Comparison of ENCODE assay signal across 20 cellular contexts in genomic region chr4:149885896-149886295, GRCh38.
DNase-seq lines count a peak whose midpoint lies in the region; ATAC-seq and TF ChIP-seq lines count a peak whose summit lies in the region.
"Had no signal": no experiment of that assay in that cellular context is flagged by ENCODE, and none has a peak within 500 bp of the region (broad histone marks: within the 10 kb centered on the region; RNA-seq: fewer than 3 reads in every experiment).

No MANE protein-coding gene starts in this region.

- H3K4ac ChIP-seq in mesendoderm (ENCODE audit: low read depth, low read length) = no peak overlapping the region

- H3K4me3 ChIP-seq in BJ (ENCODE audit: low read depth, low read length) (no peak overlapping the region), epithelial cell of esophagus (ENCODE audit: low read length) (no peak overlapping the region), PC-9 (no peak overlapping the region), mesendoderm (ENCODE audit: low read length) (no peak overlapping the region)
- H3K4me3 ChIP-seq: thyroid gland had no signal

- no peaks in the 10 kb centered on the region for H3K9me2 ChIP-seq in PC-9 (ENCODE audit: insufficient read depth)

- H3K79me2 ChIP-seq in PC-9 (ENCODE audit: low read depth) (no peaks in the 10 kb centered on the region), mesendoderm (ENCODE audit: control insufficient read depth, insufficient read depth, low read length) (no peaks in the 10 kb centered on the region)

- no peak overlapping the region for H3K4me2 ChIP-seq in PC-9
- H3K4me2 ChIP-seq in mesendoderm (ENCODE audit: low read length) = no peak overlapping the region

- H3K79me1 ChIP-seq in mesendoderm (ENCODE audit: low read length) = no peaks in the 10 kb centered on the region

- H4K20me1 ChIP-seq in PC-9 (ENCODE audit: insufficient read depth) = no peaks in the 10 kb centered on the region

- CTCF ChIA-PET in BJ (lab: Yijun Ruan, JAX) (interaction anchor here (3.6 kb wide), 1 partner anchor 11 kb away, joined by 16 read pairs; no protein-coding TSS in a partner anchor), PC-9 (lab: Charles Lee) (no interaction called here)

- no peaks in the 10 kb centered on the region for H3K9me3 ChIP-seq in PC-9 (ENCODE audit: insufficient read depth, low read depth)
- H3K9me3 ChIP-seq: thyroid gland had no signal

- intact Hi-C loops in PC-9 (cut with micrococcal nuclease; ENCODE audit: unreplicated experiment) = no loop called here

- H3K27ac ChIP-seq in PC-9 (no peak overlapping the region), mesendoderm (ENCODE audit: low read depth, low read length) (no peak overlapping the region)
- H3K27ac ChIP-seq: thyroid gland had no signal

- H3K4me1 ChIP-seq in PC-9 (replicated peaks; ENCODE audit: insufficient read depth) (no peaks in the 10 kb centered on the region), mesendoderm (ENCODE audit: control insufficient read depth, low read depth, low read length) (no peaks in the 10 kb centered on the region)
- H3K4me1 ChIP-seq: thyroid gland had no signal

- no peak for TF ChIP-seq CTCF in BJ (IDR thresholded peaks at IDR 0.05; ENCODE audit: insufficient read depth, low read depth, low read length)
- TF ChIP-seq CTCF in epithelial cell of esophagus (IDR thresholded peaks at IDR 0.05; ENCODE audit: insufficient read depth, low read depth, low read length, missing control alignments) = no peak
- TF ChIP-seq CTCF in PC-9 (conservative IDR thresholded peaks at IDR 0.05) = no peak

- DNase-seq in BJ (ENCODE audit: low read depth) (peak; percentile 69), M059J (ENCODE audit: low read depth) (peak; percentile 76), epithelial cell of esophagus (ENCODE audit: low read depth) (peak; percentile 69), non-pigmented ciliary epithelial cell (ENCODE audit: low read depth) (peak; percentile 50), PC-9 (no peak), NCI-H446 (lab: John Stamatoyannopoulos, UW) (no peak), mesendoderm (no peak)
- DNase-seq: activated CD4-positive, alpha-beta T cell treated with anti-CD3 and anti-CD28 coated beads for 1 hour; activated CD8-positive, alpha-beta memory T cell treated with anti-CD3 and anti-CD28 coated beads, Interleukin-2, amount 50 U/mL, for 4 hours; activated naive CD4-positive, alpha-beta T cell treated with anti-CD3 and anti-CD28 coated beads, Interleukin-2, amount 50 U/mL, for 16 hours; DMS 273 treated with DMSO at 0.1 percent for 48 hours; left ventricle myocardium superior; natural killer cell; NCI-H1105 treated with DMSO at 0.1 percent for 48 hours; NCI-H2171; retina; Right ventricle myocardium superior; T-helper 2 cell; thyroid gland had no signal

- H2AFZ ChIP-seq in PC-9 = no peak overlapping the region

- H3F3A ChIP-seq in PC-9 (ENCODE audit: insufficient read depth, low read depth) = no peaks in the 10 kb centered on the region

- H3K36me3 ChIP-seq in BJ (ENCODE audit: control insufficient read depth, insufficient read depth, low read length) (no peaks in the 10 kb centered on the region), PC-9 (ENCODE audit: low read depth) (no peaks in the 10 kb centered on the region), mesendoderm (ENCODE audit: control insufficient read depth, insufficient read depth, low read length) (no peaks in the 10 kb centered on the region)
- H3K36me3 ChIP-seq: thyroid gland had no signal

- no peak overlapping the region for H3K23ac ChIP-seq in mesendoderm (ENCODE audit: low read length)

- H3K27me3 ChIP-seq in BJ (ENCODE audit: control insufficient read depth, insufficient read depth, low read length) (no peaks in the 10 kb centered on the region), PC-9 (ENCODE audit: insufficient read depth, low read depth) (no peaks in the 10 kb centered on the region), mesendoderm (ENCODE audit: insufficient read depth, low read length, poor library complexity) (no peaks in the 10 kb centered on the region)
- H3K27me3 ChIP-seq: thyroid gland had no signal

- H2BK5ac ChIP-seq in mesendoderm (ENCODE audit: low read length) = no peak overlapping the region

- H4K5ac ChIP-seq in mesendoderm (ENCODE audit: low read length) = no peak overlapping the region

- H3K18ac ChIP-seq in mesendoderm (ENCODE audit: low read length) = no peak overlapping the region

- H2BK120ac ChIP-seq in mesendoderm (ENCODE audit: low read depth, low read length) = no peak overlapping the region

- H4K8ac ChIP-seq in mesendoderm (ENCODE audit: low read depth, low read length) = no peak overlapping the region

- no peak overlapping the region for H2BK15ac ChIP-seq in mesendoderm (replicated peaks; ENCODE audit: low read depth)

- no peak overlapping the region for H2AK5ac ChIP-seq in mesendoderm (ENCODE audit: low read length)

- H3K56ac ChIP-seq in mesendoderm (ENCODE audit: low read length) = no peak overlapping the region

- no peak overlapping the region for H3K9ac ChIP-seq in mesendoderm (ENCODE audit: low read length)

- BruUV-seq in PC-9 (replicated peaks; lab: Mats Ljungman, UMichigan) = no TSS peak

- ATAC-seq in HG02870 (IDR thresholded peaks at IDR 0.05; ENCODE audit: unreplicated experiment) = no peak
- ATAC-seq: left ventricle myocardium superior, natural killer cell had no signal

- POLR2A ChIA-PET in BJ (lab: Charles Lee) = no interaction called here
- POLR2A ChIA-PET in PC-9 (lab: Charles Lee; ENCODE audit: unreplicated experiment) = no interaction called here

Comparison
In these comparisons a context has a peak if more than half of its experiments do, and no peak if none do; other contexts are left out.
1. DNase-seq: peak in BJ (single experiment), M059J (single experiment), epithelial cell of esophagus (single experiment) and non-pigmented ciliary epithelial cell (single experiment); none in PC-9 (0 of 2), NCI-H446 (0 of 2) and mesendoderm (single experiment).